Comparison of ENCODE assay signal across 20 cellular contexts in genomic region chrX:10414872-10415703, GRCh38.
DNase-seq lines count a peak whose midpoint lies in the region; ATAC-seq and TF ChIP-seq lines count a peak whose summit lies in the region.
"Had no signal": no experiment of that assay in that cellular context is flagged by ENCODE, and none has a peak within 500 bp of the region (broad histone marks: within the 10 kb centered on the region; RNA-seq: fewer than 3 reads in every experiment).

No MANE protein-coding gene starts in this region.

- 57% methylated on average over 12 of the region's 12 CpGs for WGBS in SK-N-SH (ENCODE audit: low lambda C conversion rate)
- 73% methylated on average over 12 of the region's 12 CpGs for WGBS in suprapubic skin

- peak overlapping the region in 1 of 2 experiments; percentile 6; a peak in 1 of 4 replicates for H3K4me3 ChIP-seq in SK-N-SH (ENCODE audit: low read depth in 2 of 2, low read length in 1 of 2)
- H3K4me3 ChIP-seq in fibroblast of pulmonary artery (replicated peaks; ENCODE audit: low read depth, low read length): no peak overlapping the region
- H3K4me3 ChIP-seq in suprapubic skin: no peak overlapping the region
- H3K4me3 ChIP-seq: right lobe of liver had no signal

- H3K9me2 ChIP-seq in SK-N-SH: no peaks in the 10 kb centered on the region

- H2AFZ ChIP-seq in SK-N-SH (ENCODE audit: low read depth): peak overlapping the region; percentile 27; the same call in 1 of the 2 replicates

- H3K4me1 ChIP-seq in SK-N-SH (ENCODE audit: control insufficient read depth in 1 of 2, insufficient read depth in 2 of 2, low read depth in 1 of 2, low read length in 1 of 2): peaks cover 2 to 8% of the 10 kb centered on the region in 2 experiments; a peak in 3 of 4 replicates
- H3K4me1 ChIP-seq in suprapubic skin: no peaks in the 10 kb centered on the region
- H3K4me1 ChIP-seq: right lobe of liver had no signal

- no peaks in the 10 kb centered on the region for H3K36me3 ChIP-seq in SK-N-SH (replicated peaks in 1 of 2; ENCODE audit: control insufficient read depth in 1 of 2, insufficient read depth in 2 of 2, low read length in 1 of 2)
- no peaks in the 10 kb centered on the region for H3K36me3 ChIP-seq in suprapubic skin
- H3K36me3 ChIP-seq: neutrophil, right lobe of liver had no signal

- CTCF ChIA-PET in SK-N-SH (lab: Yijun Ruan, JAX): interaction anchor here (1.6 kb wide), 1 partner anchor 200 kb away, joined by 4 read pairs; no protein-coding TSS in a partner anchor

- H3F3A ChIP-seq in SK-N-SH (replicated peaks; ENCODE audit: insufficient read depth): no peaks in the 10 kb centered on the region

- no peaks in the 10 kb centered on the region for H4K20me1 ChIP-seq in SK-N-SH (ENCODE audit: insufficient read depth)

- POLR2A ChIA-PET in SK-N-SH (lab: Yijun Ruan, JAX): no interaction called here

- TF ChIP-seq CTCF in SK-N-SH (IDR thresholded peaks at IDR 0.05) (no peak), fibroblast of pulmonary artery (IDR thresholded peaks at IDR 0.05; ENCODE audit: low read length, missing control alignments) (no peak), suprapubic skin (IDR thresholded peaks at IDR 0.05) (no peak)

- H3K27me3 ChIP-seq in SK-N-SH (ENCODE audit: insufficient read depth) (no peaks in the 10 kb centered on the region; the same call in 1 of the 2 replicates), suprapubic skin (no peaks in the 10 kb centered on the region)
- H3K27me3 ChIP-seq: neutrophil, right lobe of liver had no signal

- no peak for TF ChIP-seq RAD21 in SK-N-SH (IDR thresholded peaks at IDR 0.05; ENCODE audit: low read length)

- TF ChIP-seq EP300 in SK-N-SH (IDR thresholded peaks at IDR 0.05; ENCODE audit: borderline replicate concordance in 1 of 2, low read depth in 1 of 2, low read length in 1 of 2): 0 out of 4 replicates have a peak, but pooled peaks of 1 of the 2 experiments have one; percentile 35
- no peak for TF ChIP-seq EP300 in suprapubic skin (IDR thresholded peaks at IDR 0.05)

- peak overlapping the region; percentile 27; the same call in 1 of the 2 replicates for H3K4me2 ChIP-seq in SK-N-SH

- DNase-seq in GM04503 (ENCODE audit: low read depth) (peak; percentile 29), SK-N-SH (no peak), fibroblast of pulmonary artery (ENCODE audit: low read depth) (peak; percentile 6), suprapubic skin (ENCODE audit: low spot score in 2 of 2) (no peak), DMS53 treated with DMSO at 0.1 percent for 48 hours (lab: John Stamatoyannopoulos, UW; ENCODE audit: unreplicated experiment) (no peak), SIG-M5 (lab: John Stamatoyannopoulos, UW) (no peak)
- DNase-seq: activated CD4-positive, CD25-positive, alpha-beta regulatory T cell treated with anti-CD3 and anti-CD28 coated beads, Interleukin-2, amount 50 U/mL, for 72 hours; activated effector memory CD4-positive, alpha-beta T cell treated with anti-CD3 and anti-CD28 coated beads, Interleukin-2, amount 50 U/mL, for 16 hours; anterior cingulate cortex; CD4-positive, alpha-beta T cell; DND-41; GOT3; kidney; NCI-H146; right lobe of liver; SHP77 treated with DMSO at 0.1 percent for 48 hours; stimulated activated CD4-positive, alpha-beta T cell treated with anti-CD3 and anti-CD28 coated beads, Interleukin-2, amount 100 ng/mL, for 48 hours had no signal

- H3K9me3 ChIP-seq in SK-N-SH (no peaks in the 10 kb centered on the region), suprapubic skin (no peaks in the 10 kb centered on the region)
- H3K9me3 ChIP-seq: neutrophil, right lobe of liver had no signal

- no peak for ATAC-seq in HG03159 (IDR thresholded peaks at IDR 0.05; ENCODE audit: unreplicated experiment)
- ATAC-seq: right lobe of liver had no signal

- H3K9ac ChIP-seq in SK-N-SH: no peak overlapping the region

- no peak for TF ChIP-seq POLR2A in suprapubic skin (IDR thresholded peaks at IDR 0.05)

- no peaks in the 10 kb centered on the region for H3K79me2 ChIP-seq in SK-N-SH (ENCODE audit: insufficient read depth)

- H3K27ac ChIP-seq in SK-N-SH (ENCODE audit: low read depth in 2 of 2, low read length in 1 of 2) (peak overlapping the region; percentile 23 to 39; a peak in 2 of 4 replicates), suprapubic skin (peak overlapping the region; percentile 38)
- H3K27ac ChIP-seq: epithelial cell of prostate, neutrophil, right lobe of liver had no signal

TF ChIP-seq in SK-N-SH, 30 proteins besides CTCF, POLR2A, EP300 and RAD21:
- TF ChIP-seq, protein P1, sequence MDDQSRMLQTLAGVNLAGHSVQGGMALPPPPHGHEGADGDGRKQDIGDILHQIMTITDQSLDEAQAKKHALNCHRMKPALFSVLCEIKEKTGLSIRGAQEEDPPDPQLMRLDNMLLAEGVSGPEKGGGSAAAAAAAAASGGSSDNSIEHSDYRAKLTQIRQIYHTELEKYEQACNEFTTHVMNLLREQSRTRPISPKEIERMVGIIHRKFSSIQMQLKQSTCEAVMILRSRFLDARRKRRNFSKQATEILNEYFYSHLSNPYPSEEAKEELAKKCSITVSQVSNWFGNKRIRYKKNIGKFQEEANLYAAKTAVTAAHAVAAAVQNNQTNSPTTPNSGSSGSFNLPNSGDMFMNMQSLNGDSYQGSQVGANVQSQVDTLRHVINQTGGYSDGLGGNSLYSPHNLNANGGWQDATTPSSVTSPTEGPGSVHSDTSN (IDR thresholded peaks at IDR 0.05): peak; percentile 78
- peak; percentile 24; the same call in 1 of the 2 replicates for TF ChIP-seq TEAD4 (IDR thresholded peaks at IDR 0.05; ENCODE audit: borderline replicate concordance, insufficient read depth)
- peak; percentile 13; the same call in 1 of the 2 replicates for TF ChIP-seq FOSL2 (IDR thresholded peaks at IDR 0.05; ENCODE audit: borderline replicate concordance, low read depth)
- TF ChIP-seq TCF12 (IDR thresholded peaks at IDR 0.05): 0 out of 2 replicates have a peak, but pooled peaks have one; percentile 20
- TF ChIP-seq JUND (IDR thresholded peaks at IDR 0.05): 0 out of 2 replicates have a peak, but pooled peaks have one; percentile 27
- TF ChIP-seq CHD2 (IDR thresholded peaks at IDR 0.05; ENCODE audit: low read length, partially characterized antibody): no peak
- no peak for TF ChIP-seq NFIC (IDR thresholded peaks at IDR 0.05; ENCODE audit: borderline replicate concordance)

Comparison
In these comparisons a context has a peak if more than half of its experiments do, and no peak if none do; other contexts are left out.
1. DNase-seq: peak in GM04503 (single experiment) and fibroblast of pulmonary artery (single experiment); none in SK-N-SH (single experiment), suprapubic skin (0 of 2), DMS53 treated with DMSO at 0.1 percent for 48 hours (single experiment) and SIG-M5 (single experiment).